Comparison of ENCODE assay signal across 8 cellular contexts in genomic region chr20:23340524-23340923, GRCh38. TPM values are rescaled to one million over a fixed set of nuclear protein-coding genes. Genes with fewer than 3 reads are reported as not detected.
DNase-seq lines count a peak whose midpoint lies in the region; ATAC-seq and TF ChIP-seq lines count a peak whose summit lies in the region.
"Had no signal": no experiment of that assay in that cellular context is flagged by ENCODE, and none has a peak within 500 bp of the region (broad histone marks: within the 10 kb centered on the region; RNA-seq: fewer than 3 reads in every experiment).

No MANE protein-coding gene starts in this region.

- no peaks in the 10 kb centered on the region for H3K36me3 ChIP-seq in HCT116 (ENCODE audit: control insufficient read depth in 1 of 2, insufficient read depth in 2 of 2, low read length in 2 of 2)
- no peaks in the 10 kb centered on the region for H3K36me3 ChIP-seq in ascending aorta
- H3K36me3 ChIP-seq in spleen: no peaks in the 10 kb centered on the region

- DNase-seq in DMS79 treated with DMSO at 0.1 percent for 48 hours (lab: John Stamatoyannopoulos, UW) (peak; percentile 17), HCT116 (ENCODE audit: low read depth, low spot score) (peak; percentile 54), NCI-H510A (lab: John Stamatoyannopoulos, UW) (peak; percentile 58), ascending aorta (ENCODE audit: low spot score in 2 of 2) (peak in 1 of 2 donors; percentile 88), hepatic stellate cell (ENCODE audit: low spot score) (peak; percentile 65), spleen (no peak)

- TF ChIP-seq POLR2A in HCT116 (IDR thresholded peaks at IDR 0.05; ENCODE audit: borderline replicate concordance, extremely low read depth, insufficient read depth, insufficient read length) (no peak), spleen (IDR thresholded peaks at IDR 0.05) (no peak)

- no peak overlapping the region for H3K4me2 ChIP-seq in HCT116 (ENCODE audit: low read length)

- H3K9me2 ChIP-seq in HCT116 (ENCODE audit: insufficient read depth): no peaks in the 10 kb centered on the region

- H3K9me3 ChIP-seq in HCT116 (ENCODE audit: control insufficient read depth in 1 of 2, insufficient read depth in 1 of 2, low read depth in 1 of 2, low read length in 2 of 2): no peaks in the 10 kb centered on the region
- H3K9me3 ChIP-seq in ascending aorta: no peaks in the 10 kb centered on the region
- H3K9me3 ChIP-seq in spleen: peaks cover 0 to 4% (median 0%) of the 10 kb centered on the region in 8 donors

- intact Hi-C loops in HCT116 (cut with micrococcal nuclease) (loop anchor here (1.0 to 5.0 kb wide), 2 partner anchors 649 to 1003 kb away; no protein-coding TSS in a partner anchor), ascending aorta (cut with DNase I) (loop anchor here (1.0 to 10.0 kb wide), 4 partner anchors 93 to 649 kb away; no protein-coding TSS in a partner anchor), spleen (cut with DNase I; ENCODE audit: low total_unique reads) (loop anchor here (5.0 kb wide), 1 partner anchor 648 kb away; no protein-coding TSS in a partner anchor)

- TF ChIP-seq CTCF in HCT116 (IDR thresholded peaks at IDR 0.05 in 2 of 3, conservative IDR thresholded peaks at IDR 0.05 in 1 of 3; ENCODE audit: borderline replicate concordance in 1 of 3, insufficient read depth in 1 of 3, low read depth in 2 of 3, low read length in 2 of 3) (peak; percentile 40 to 53 (median 50); a peak in 5 of 6 replicates), ascending aorta (IDR thresholded peaks at IDR 0.05) (peak; percentile 66 to 79 (median 76)), spleen (IDR thresholded peaks at IDR 0.05 in 8 of 11, conservative IDR thresholded peaks at IDR 0.05 in 3 of 11) (peak; percentile 17 to 68 (median 60))

- H3K4me1 ChIP-seq in HCT116 (ENCODE audit: control insufficient read depth in 1 of 2, insufficient read depth in 2 of 2, low read length in 2 of 2) (no peaks in the 10 kb centered on the region), ascending aorta (no peaks in the 10 kb centered on the region), spleen (peaks cover 0 to 6% (median 0%) of the 10 kb centered on the region in 6 donors)

- peaks cover 18% of the 10 kb centered on the region; the same call in 1 of the 2 replicates for H3K27me3 ChIP-seq in HCT116 (ENCODE audit: insufficient read depth, low read length)
- H3K27me3 ChIP-seq in ascending aorta: no peaks in the 10 kb centered on the region
- H3K27me3 ChIP-seq in spleen (replicated peaks in 1 of 7): no peaks in the 10 kb centered on the region

- POLR2A ChIA-PET in HCT116 (lab: Charles Lee): interaction anchor here (1.3 to 2.3 kb wide), 2 partner anchors 9 to 649 kb away, joined by 6 to 8 read pairs; no protein-coding TSS in a partner anchor

- ATAC-seq in HCT116 (peak; percentile 92), GM18517 (IDR thresholded peaks at IDR 0.05; ENCODE audit: unreplicated experiment) (no peak)

- H3K9ac ChIP-seq in HCT116 (ENCODE audit: low read length): no peak overlapping the region

- 46 to 57% (median 52%) methylated on average over 9 of the region's 9 CpGs for WGBS in spleen, 5 donors

- CTCF ChIA-PET in HCT116 (lab: Charles Lee): interaction anchor here (0.7 to 3.9 kb wide), 13 partner anchors 10 to 1006 kb away, joined by 3 to 70 read pairs (median 4); partner anchors contain the start of gene NXT1

- TF ChIP-seq RAD21 in HCT116 (IDR thresholded peaks at IDR 0.05; ENCODE audit: low read depth): peak; percentile 76

- H3K27ac ChIP-seq in HCT116 (ENCODE audit: low read depth, low read length): no peak overlapping the region
- no peak overlapping the region for H3K27ac ChIP-seq in ascending aorta
- no peak overlapping the region for H3K27ac ChIP-seq in spleen
- H3K27ac ChIP-seq: skin epidermis had no signal

- no peak overlapping the region for H2AFZ ChIP-seq in HCT116 (ENCODE audit: low read depth, low read length, poor library complexity, severe bottlenecking)

- RAD21 ChIA-PET in HCT116 (lab: Charles Lee; ENCODE audit: low non-redundant PET in 1 of 2, low total read pairs in 2 of 2, uncharacterized antibody in 2 of 2, unreplicated experiment in 2 of 2): interaction anchor here (0.6 to 2.1 kb wide), 5 partner anchors 9 to 848 kb away, joined by 4 to 9 read pairs (median 4); no protein-coding TSS in a partner anchor

- H3K4me3 ChIP-seq in HCT116 (replicated peaks in 1 of 2; ENCODE audit: low read depth in 1 of 2, low read length in 2 of 2): no peak overlapping the region
- H3K4me3 ChIP-seq in ascending aorta: no peak overlapping the region
- H3K4me3 ChIP-seq in spleen: no peak overlapping the region
- H3K4me3 ChIP-seq: skin epidermis had no signal

- no TSS peak for BruUV-seq in HCT116 (replicated peaks; lab: Mats Ljungman, UMichigan)

- H3K79me2 ChIP-seq in HCT116 (ENCODE audit: insufficient read depth, low read length): no peaks in the 10 kb centered on the region

- H4K20me1 ChIP-seq in HCT116 (ENCODE audit: insufficient read depth): no peaks in the 10 kb centered on the region

TF ChIP-seq in HCT116, 20 proteins besides CTCF, POLR2A, EP300 and RAD21:
- TF ChIP-seq REST (IDR thresholded peaks at IDR 0.05; ENCODE audit: low read depth): no peak
- no peak for TF ChIP-seq YY1 (IDR thresholded peaks at IDR 0.05; ENCODE audit: extremely low read depth, insufficient replicate concordance, low read depth, low read length)
- TF ChIP-seq MAX (IDR thresholded peaks at IDR 0.05): 0 out of 2 replicates have a peak, but pooled peaks have one; percentile 17
- peak; percentile 19 for TF ChIP-seq TCF7L2 (IDR thresholded peaks at IDR 0.05; ENCODE audit: borderline replicate concordance, extremely low read depth, insufficient read depth, insufficient read length)

RNA-seq across cellular contexts. Expression of gene NXT1, which starts 10.1 kb away (rescaled TPM):
- 29.9 TPM for total RNA-seq in HCT116 (2021; ENCODE audit: unreplicated experiment)
- polyA plus RNA-seq in HCT116 (2012): 27.1 and 27.5 TPM in 2 replicates
- 50.0 TPM for total RNA-seq in ascending aorta
- 10 to 100 TPM; 14.6 to 35.8 (median 22.6) TPM for total RNA-seq in spleen
- polyA plus RNA-seq in spleen: 10 to 100 TPM; 19.7 to 37.4 (median 33.5) TPM

RNA-seq across cellular contexts. Expression of gene GZF1, which starts 21.5 kb away (rescaled TPM):
- 10.4 TPM for total RNA-seq in HCT116 (2021; ENCODE audit: unreplicated experiment)
- polyA plus RNA-seq in HCT116 (2012): 15.8 and 17.9 TPM in 2 replicates
- total RNA-seq in ascending aorta: 54.8 TPM
- total RNA-seq in spleen: 10 to 100 TPM; 10.5 to 17.0 (median 12.0) TPM
- polyA plus RNA-seq in spleen: 1 to 10 TPM; 3.3 to 5.6 (median 3.8) TPM
